ENCODE assay signal across 17 cellular contexts in the genomic region with DNA sequence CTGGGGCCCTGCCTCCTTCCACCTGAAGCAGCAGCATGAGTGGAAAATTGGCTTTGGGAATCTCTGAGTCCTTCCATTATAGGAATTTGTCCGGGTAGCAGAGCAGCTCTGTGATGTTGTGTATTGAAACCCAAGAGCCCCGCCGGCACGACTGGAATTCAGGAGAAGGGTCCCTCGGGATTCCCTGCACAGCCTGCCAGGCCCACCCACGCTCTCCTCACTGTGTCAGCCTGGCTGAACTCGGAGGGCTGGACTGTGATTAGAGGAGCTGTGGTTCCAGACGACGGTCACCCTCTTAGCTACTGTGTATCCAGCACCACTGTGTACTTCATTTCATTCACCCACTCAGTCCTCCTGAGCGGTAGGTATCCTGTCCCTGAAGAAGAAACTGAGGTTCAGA. TPM values are rescaled to one million over a fixed set of nuclear protein-coding genes. Genes with fewer than 3 reads are reported as not detected.
DNase-seq lines count a peak whose midpoint lies in the region; ATAC-seq and TF ChIP-seq lines count a peak whose summit lies in the region.
"Had no signal": no experiment of that assay in that cellular context is flagged by ENCODE, and none has a peak within 500 bp of the region (broad histone marks: within the 10 kb centered on the region; RNA-seq: fewer than 3 reads in every experiment).

No MANE protein-coding gene starts in this region.

- DNase-seq in left cardiac atrium = peak; percentile 45
- DNase-seq in cardiac septum (ENCODE audit: low spot score) = no peak
- peak; percentile 20 for DNase-seq in fibroblast of peridontal ligament (ENCODE audit: extremely low read depth)
- peak; percentile 83 for DNase-seq in osteoblast (ENCODE audit: insufficient read length, low spot score, missing footprints)
- DNase-seq in NCI-H2171 (lab: John Stamatoyannopoulos, UW) = no peak
- no peak for DNase-seq in DMS53 treated with DMSO at 0.1 percent for 48 hours (lab: John Stamatoyannopoulos, UW; ENCODE audit: unreplicated experiment)
- DNase-seq in RKO (ENCODE audit: low spot score) = no peak
- no peak for DNase-seq in EL
- DNase-seq: 8988T; COR-L47; GM23248; HFFc6; NCI-H526 treated with DMSO at 0.1 percent for 48 hours; NK-92 treated with Interleukin-12 subunit alpha and Interleukin-12 subunit beta, amount 100 ng/mL, for 24 hours; OCI-M1; SK-N-SH had no signal

- no peaks in the 10 kb centered on the region for H3K36me3 ChIP-seq in osteoblast (ENCODE audit: insufficient read depth, low read length)

- H3K79me2 ChIP-seq in osteoblast (ENCODE audit: insufficient read depth, low read length) = no peaks in the 10 kb centered on the region

- H4K20me1 ChIP-seq in osteoblast (ENCODE audit: insufficient read depth, low read length) = no peaks in the 10 kb centered on the region

- peaks cover 4% of the 10 kb centered on the region for H3K27me3 ChIP-seq in osteoblast (ENCODE audit: insufficient read depth, low read length)

- no peak overlapping the region for H2AFZ ChIP-seq in osteoblast (ENCODE audit: low read length)
- H2AFZ ChIP-seq: GM23248 had no signal

- no peak overlapping the region for H3K27ac ChIP-seq in osteoblast (ENCODE audit: low read depth, low read length)
- H3K27ac ChIP-seq: GM23248 had no signal

- H3K9me3 ChIP-seq in osteoblast (ENCODE audit: low read depth, low read length) = peaks cover 8% of the 10 kb centered on the region
- H3K9me3 ChIP-seq: SK-N-SH had no signal

- ATAC-seq in left cardiac atrium = peak in 1 of 2 donors; percentile 34
- ATAC-seq: K562 had no signal

- intact Hi-C loops in left cardiac atrium (cut with DNase I) (no loop called here), cardiac septum (cut with DNase I) (no loop called here)

- TF ChIP-seq CTCF in osteoblast (IDR thresholded peaks at IDR 0.05; ENCODE audit: extremely low read depth, low read depth, low read length) = no peak

- H3K4me2 ChIP-seq in osteoblast (ENCODE audit: insufficient read depth, low read length) = peak overlapping the region; percentile 26
- H3K4me2 ChIP-seq: SK-N-SH had no signal

- H3K4me3 ChIP-seq in osteoblast (ENCODE audit: insufficient read depth, low read length) = peak overlapping the region; percentile 1
- H3K4me3 ChIP-seq: GM23248, K562 had no signal

- H3K4me1 ChIP-seq in osteoblast (ENCODE audit: insufficient read depth, low read length) = peaks cover 34% of the 10 kb centered on the region

RNA-seq across cellular contexts. Expression of gene TSPAN18, which starts 18.7 kb away (rescaled TPM):
- total RNA-seq in left cardiac atrium (100 to 1,000 TPM; 152 to 166 TPM), cardiac septum (153 TPM), osteoblast (3.2 and 5.8 TPM in 2 replicates)

Comparison
In these comparisons a context has a peak if more than half of its experiments do, and no peak if none do; other contexts are left out.
1. DNase-seq: peak in left cardiac atrium (single experiment), fibroblast of peridontal ligament (single experiment) and osteoblast (single experiment); none in cardiac septum (single experiment), NCI-H2171 (single experiment), DMS53 treated with DMSO at 0.1 percent for 48 hours (single experiment), RKO (single experiment) and EL (single experiment).
2. RNA of gene TSPAN18, which starts 18.7 kb away (total RNA-seq): 152 to 166 TPM in left cardiac atrium and 153 TPM in cardiac septum (single experiment); 3.2 to 5.8 TPM in osteoblast; every median in the first group is over 10 times any median in the second.